ENCODE assay signal across 13 cellular contexts in the genomic region with DNA sequence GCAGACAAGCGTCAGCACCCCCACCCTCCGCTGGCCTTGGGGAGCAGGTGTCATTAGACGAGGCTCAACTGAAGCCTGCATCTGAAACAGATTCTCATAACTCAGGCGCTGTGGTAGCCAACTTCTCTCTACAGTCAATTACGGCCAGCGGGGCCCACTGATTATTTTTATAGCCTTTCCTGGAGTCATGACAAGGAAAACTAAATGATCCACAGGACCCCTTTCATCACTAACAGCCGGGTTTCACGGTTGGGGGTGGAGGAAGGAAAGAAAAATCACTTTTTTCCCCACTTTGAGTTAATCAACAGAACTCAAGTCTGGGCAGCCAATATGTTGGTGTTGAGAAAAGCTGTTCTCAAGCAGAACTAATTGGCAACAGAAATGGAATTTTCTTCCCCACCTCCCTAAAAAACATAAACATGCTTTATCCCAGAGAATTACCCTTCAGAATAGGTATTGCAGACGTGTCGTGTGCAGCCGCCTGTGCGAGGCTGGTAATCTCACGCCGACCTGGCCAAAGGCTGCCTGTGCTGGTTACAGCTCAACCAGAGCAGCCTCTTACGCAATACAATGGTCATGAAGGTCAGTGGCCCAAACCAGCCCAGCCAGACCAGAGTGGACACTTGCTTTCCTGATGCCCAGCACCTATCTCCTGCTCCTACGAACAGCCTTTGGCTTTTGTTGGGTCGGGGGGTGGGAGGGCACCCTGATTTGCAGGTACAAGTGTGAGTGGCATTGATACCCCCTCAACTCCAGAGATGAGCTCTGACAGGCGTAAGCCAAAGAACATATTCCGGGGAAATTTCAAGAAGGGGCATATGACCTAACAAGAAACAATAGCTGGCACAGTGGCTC. TPM values are rescaled to one million over a fixed set of nuclear protein-coding genes. Genes with fewer than 3 reads are reported as not detected.
DNase-seq lines count a peak whose midpoint lies in the region; ATAC-seq and TF ChIP-seq lines count a peak whose summit lies in the region.
"Had no signal": no experiment of that assay in that cellular context is flagged by ENCODE, and none has a peak within 500 bp of the region (broad histone marks: within the 10 kb centered on the region; RNA-seq: fewer than 3 reads in every experiment).

No MANE protein-coding gene starts in this region.

- peaks cover 6 to 20% (median 17%) of the 10 kb centered on the region in 3 donors for H3K4me1 ChIP-seq in skeletal muscle tissue (ENCODE audit: control insufficient read depth in 3 of 3, insufficient read depth in 3 of 3, low read length in 3 of 3)

- no peaks in the 10 kb centered on the region for H3K9me3 Mint-ChIP-seq in HFFc6
- H3K9me3 Mint-ChIP-seq: activated naive CD4-positive, alpha-beta T cell treated with anti-CD3 and anti-CD28 coated beads, Interleukin-2, amount 50 U/mL, for 72 hours had no signal

- H3K36me3 Mint-ChIP-seq in HFFc6 (ENCODE audit: low read depth), result no peaks in the 10 kb centered on the region
- H3K36me3 Mint-ChIP-seq: activated naive CD4-positive, alpha-beta T cell treated with anti-CD3 and anti-CD28 coated beads, Interleukin-2, amount 50 U/mL, for 72 hours had no signal

- no peak for ATAC-seq in HG02938 (IDR thresholded peaks at IDR 0.05; ENCODE audit: unreplicated experiment)
- ATAC-seq: activated naive CD4-positive, alpha-beta T cell treated with anti-CD3 and anti-CD28 coated beads, Interleukin-2, amount 50 U/mL, for 72 hours had no signal

- no peak for TF ChIP-seq CTCF in HFFc6 (IDR thresholded peaks at IDR 0.05)
- TF ChIP-seq CTCF in astrocyte of the spinal cord (IDR thresholded peaks at IDR 0.05; ENCODE audit: low read depth, low read length), result no peak

- H3K27me3 Mint-ChIP-seq in HFFc6 (ENCODE audit: insufficient read depth), result no peaks in the 10 kb centered on the region

- H3K4me3 ChIP-seq in astrocyte of the spinal cord (ENCODE audit: low read depth, low read length), result no peak overlapping the region
- H3K4me3 ChIP-seq in skeletal muscle tissue (ENCODE audit: low read length in 3 of 3), result no peak overlapping the region
- H3K4me3 ChIP-seq: thoracic aorta had no signal

- no peaks in the 10 kb centered on the region for H3K9me3 ChIP-seq in skeletal muscle tissue (ENCODE audit: control insufficient read depth in 3 of 3, low read length in 3 of 3)
- H3K9me3 ChIP-seq: thoracic aorta had no signal

- no peaks in the 10 kb centered on the region for H3K36me3 ChIP-seq in skeletal muscle tissue (ENCODE audit: control insufficient read depth in 3 of 3, insufficient read depth in 3 of 3, low read length in 3 of 3)
- H3K36me3 ChIP-seq: thoracic aorta had no signal

- H3K9ac ChIP-seq in skeletal muscle tissue (ENCODE audit: low read depth in 1 of 3, low read length in 3 of 3), result peak overlapping the region in 1 of 3 donors; percentile 40

- H3K27ac ChIP-seq in skeletal muscle tissue (ENCODE audit: low read depth, low read length), result peak overlapping the region; percentile 57
- H3K27ac ChIP-seq: thoracic aorta had no signal

- H3K4me3 Mint-ChIP-seq in HFFc6, result no peak overlapping the region

- no peak overlapping the region for H3K27ac Mint-ChIP-seq in HFFc6
- H3K27ac Mint-ChIP-seq: activated naive CD4-positive, alpha-beta T cell treated with anti-CD3 and anti-CD28 coated beads, Interleukin-2, amount 50 U/mL, for 72 hours had no signal

- in situ Hi-C loops in astrocyte of the spinal cord (cut with HindIII; ENCODE audit: low sequenced_read_pairs), result no loop called here

- H3K27me3 ChIP-seq in skeletal muscle tissue (ENCODE audit: control insufficient read depth in 3 of 3, insufficient read depth in 3 of 3, low read length in 3 of 3), result no peaks in the 10 kb centered on the region

- DNase-seq in HFFc6 (peak; percentile 12), astrocyte of the spinal cord (ENCODE audit: low read depth, low spot score) (peak; percentile 54), kidney tubule cell (ENCODE audit: low spot score) (peak; percentile 81), LoVo (ENCODE audit: low spot score) (no peak), GM19238 (ENCODE audit: insufficient read length, low spot score) (no peak)
- DNase-seq in activated CD4-positive, alpha-beta T cell treated with anti-CD3 and anti-CD28 coated beads, Interleukin-2, amount 50 U/mL, for 1 hour, result no peak
- DNase-seq: COR-L47, NCI-H1092 treated with DMSO at 0.1 percent for 48 hours, NCI-H774 had no signal

- peaks cover 12% of the 10 kb centered on the region; the same call in 1 of the 2 replicates for H3K4me1 Mint-ChIP-seq in HFFc6 (ENCODE audit: low read depth)

RNA-seq across cellular contexts. Expression of a gene that starts 11.0 kb away (rescaled TPM):
- under 1 TPM; 0.07 to 0.25 (median 0.11) TPM for total RNA-seq in HFFc6 (2021; fragmentation: NEBNext Ultra II Directional; extraction: Animal tissue kit (Norgen Biotek cat#: 25700))
- total RNA-seq in skeletal muscle tissue, result 2.6 TPM

RNA-seq across cellular contexts. Expression of a gene that starts 51.0 kb away (rescaled TPM):
- under 1 TPM; 0.24 to 0.68 (median 0.51) TPM for total RNA-seq in HFFc6 (2021; fragmentation: NEBNext Ultra II Directional; extraction: Animal tissue kit (Norgen Biotek cat#: 25700))
- 0.52 TPM for total RNA-seq in skeletal muscle tissue

Comparison
In these comparisons a context has a peak if more than half of its experiments do, and no peak if none do; other contexts are left out.
1. DNase-seq: peak in HFFc6 (single experiment), astrocyte of the spinal cord (single experiment) and kidney tubule cell (single experiment); none in activated CD4-positive, alpha-beta T cell treated with anti-CD3 and anti-CD28 coated beads, Interleukin-2, amount 50 U/mL, for 1 hour (single experiment), LoVo (single experiment) and GM19238 (single experiment).